In genomic region chr2:9693138-9693520, GRCh38 we compare ENCODE assay signal across 8 cellular contexts.
DNase-seq lines count a peak whose midpoint lies in the region; ATAC-seq lines count a peak whose summit lies in the region.

No MANE protein-coding gene starts in this region.

- H3K9me3 Mint-ChIP-seq in CD8-positive, alpha-beta memory T cell = no peaks in the 10 kb centered on the region
- no peaks in the 10 kb centered on the region for H3K9me3 Mint-ChIP-seq in naive thymus-derived CD4-positive, alpha-beta T cell

- POLR2A ChIA-PET in CD8-positive, alpha-beta memory T cell (lab: Charles Lee) = interaction anchor here (0.7 kb wide), 1 partner anchor 10 kb away, joined by 4 read pairs; no protein-coding TSS in a partner anchor
- POLR2A ChIA-PET in naive thymus-derived CD4-positive, alpha-beta T cell (lab: Charles Lee) = no interaction called here

- no peak for DNase-seq in CD8-positive, alpha-beta memory T cell
- peak; percentile 96 for DNase-seq in MG63
- peak; percentile 97 for DNase-seq in cerebellum (ENCODE audit: low spot score)
- no peak for DNase-seq in naive thymus-derived CD4-positive, alpha-beta T cell
- no peak for DNase-seq in Ammon's horn (ENCODE audit: low spot score)
- no peak for DNase-seq in NCI-H1436 (lab: John Stamatoyannopoulos, UW)
- DNase-seq in stimulated activated CD4-positive, alpha-beta T cell treated with anti-CD3 and anti-CD28 coated beads, Interleukin-1b, Interleukin-23, amount 100 ng/mL, for 48 hours = no peak

- H3K9me3 ChIP-seq in CD8-positive, alpha-beta memory T cell (ENCODE audit: low read length) = no peaks in the 10 kb centered on the region
- H3K9me3 ChIP-seq in MG63 = no peaks in the 10 kb centered on the region
- no peaks in the 10 kb centered on the region for H3K9me3 ChIP-seq in naive thymus-derived CD4-positive, alpha-beta T cell (ENCODE audit: control insufficient read depth in 2 of 3, low read length in 3 of 3)

- peak overlapping the region in 7 of 8 donors; percentile 39 to 89 (median 79) for H3K27ac Mint-ChIP-seq in CD8-positive, alpha-beta memory T cell
- H3K27ac Mint-ChIP-seq in naive thymus-derived CD4-positive, alpha-beta T cell = no peak overlapping the region

- no peaks in the 10 kb centered on the region for H3K36me3 Mint-ChIP-seq in CD8-positive, alpha-beta memory T cell
- H3K36me3 Mint-ChIP-seq in naive thymus-derived CD4-positive, alpha-beta T cell = peaks cover 0 to 1% (median 0%) of the 10 kb centered on the region in 5 donors

- peaks cover 17 to 20% (median 20%) of the 10 kb centered on the region in 3 donors for H3K4me1 Mint-ChIP-seq in CD8-positive, alpha-beta memory T cell
- H3K4me1 Mint-ChIP-seq in naive thymus-derived CD4-positive, alpha-beta T cell = peaks cover 3 to 13% (median 5%) of the 10 kb centered on the region in 7 donors

- H3K36me3 ChIP-seq in CD8-positive, alpha-beta memory T cell (ENCODE audit: insufficient read depth, low read length) = no peaks in the 10 kb centered on the region
- H3K36me3 ChIP-seq in MG63 = no peaks in the 10 kb centered on the region; the same call in 1 of the 2 replicates
- H3K36me3 ChIP-seq in naive thymus-derived CD4-positive, alpha-beta T cell (ENCODE audit: control insufficient read depth in 2 of 3, insufficient read depth in 3 of 3, low read length in 3 of 3) = no peaks in the 10 kb centered on the region

- ATAC-seq in naive thymus-derived CD4-positive, alpha-beta T cell = peak; percentile 61
- ATAC-seq in GM19351 (IDR thresholded peaks at IDR 0.05; ENCODE audit: unreplicated experiment) = no peak

- no peaks in the 10 kb centered on the region for H3K27me3 ChIP-seq in CD8-positive, alpha-beta memory T cell (ENCODE audit: insufficient read depth, low read length, poor library complexity, severe bottlenecking)
- no peaks in the 10 kb centered on the region for H3K27me3 ChIP-seq in MG63
- no peaks in the 10 kb centered on the region for H3K27me3 ChIP-seq in naive thymus-derived CD4-positive, alpha-beta T cell (ENCODE audit: control insufficient read depth in 2 of 2, insufficient read depth in 2 of 2, low read length in 2 of 2)

- H3K27me3 Mint-ChIP-seq in CD8-positive, alpha-beta memory T cell = no peaks in the 10 kb centered on the region
- H3K27me3 Mint-ChIP-seq in naive thymus-derived CD4-positive, alpha-beta T cell = peaks cover 0 to 2% (median 0%) of the 10 kb centered on the region in 5 donors

- intact Hi-C loops in naive thymus-derived CD4-positive, alpha-beta T cell (cut with micrococcal nuclease) = no loop called here

- no peaks in the 10 kb centered on the region for H3K4me1 ChIP-seq in CD8-positive, alpha-beta memory T cell (ENCODE audit: insufficient read depth, low read length)
- peaks cover 0 to 13% of the 10 kb centered on the region in 2 donors for H3K4me1 ChIP-seq in naive thymus-derived CD4-positive, alpha-beta T cell (ENCODE audit: control insufficient read depth in 2 of 2, insufficient read depth in 2 of 2, low read length in 2 of 2)

- CTCF ChIA-PET in CD8-positive, alpha-beta memory T cell (lab: Charles Lee) = interaction anchor here (1.0 to 1.4 kb wide), 2 partner anchors 8 to 10 kb away, joined by 3 to 4 read pairs; no protein-coding TSS in a partner anchor
- CTCF ChIA-PET in naive thymus-derived CD4-positive, alpha-beta T cell (lab: Charles Lee) = no interaction called here

- H3K4me3 ChIP-seq in CD8-positive, alpha-beta memory T cell (ENCODE audit: low read length) = no peak overlapping the region
- H3K4me3 ChIP-seq in MG63 = peak overlapping the region; percentile 33
- H3K4me3 ChIP-seq in naive thymus-derived CD4-positive, alpha-beta T cell (ENCODE audit: low read length) = no peak overlapping the region

- no peak overlapping the region for H3K27ac ChIP-seq in CD8-positive, alpha-beta memory T cell (ENCODE audit: low read depth, low read length)
- H3K27ac ChIP-seq in naive thymus-derived CD4-positive, alpha-beta T cell (ENCODE audit: low read depth, low read length) = no peak overlapping the region

- H3K4me3 Mint-ChIP-seq in CD8-positive, alpha-beta memory T cell = peak overlapping the region in 5 of 7 donors; percentile 13 to 47 (median 43)
- H3K4me3 Mint-ChIP-seq in naive thymus-derived CD4-positive, alpha-beta T cell = no peak overlapping the region

Comparison
In these comparisons a context has a peak if more than half of its experiments do, and no peak if none do; other contexts are left out.
1. DNase-seq: peak in MG63 (single experiment) and cerebellum (single experiment); none in CD8-positive, alpha-beta memory T cell (0 of 5), naive thymus-derived CD4-positive, alpha-beta T cell (0 of 9), Ammon's horn (single experiment), NCI-H1436 (single experiment) and stimulated activated CD4-positive, alpha-beta T cell treated with anti-CD3 and anti-CD28 coated beads, Interleukin-1b, Interleukin-23, amount 100 ng/mL, for 48 hours (single experiment).
2. H3K27ac Mint-ChIP-seq: peak in CD8-positive, alpha-beta memory T cell (7 of 8); none in naive thymus-derived CD4-positive, alpha-beta T cell (0 of 9).
3. H3K4me3 Mint-ChIP-seq: peak in CD8-positive, alpha-beta memory T cell (5 of 7); none in naive thymus-derived CD4-positive, alpha-beta T cell (0 of 10).